ENCODE assay signal across 13 cellular contexts in genomic region chr3:128395500-128396125, GRCh38.
DNase-seq lines count a peak whose midpoint lies in the region; TF ChIP-seq lines count a peak whose summit lies in the region.
"Had no signal": no experiment of that assay in that cellular context is flagged by ENCODE, and none has a peak within 500 bp of the region (broad histone marks: within the 10 kb centered on the region; RNA-seq: fewer than 3 reads in every experiment).

No MANE protein-coding gene starts in this region.

- intact Hi-C loops in cardiac septum (cut with DNase I): no loop called here

- H3K36me3 ChIP-seq in brain microvascular endothelial cell (replicated peaks): no peaks in the 10 kb centered on the region

- no peak overlapping the region for H3K27ac Mint-ChIP-seq in activated T-cell treated with anti-CD3 and anti-CD28 coated beads, Interleukin-2, amount 50 U/mL, for 24 hours
- H3K27ac Mint-ChIP-seq in HFFc6: no peak overlapping the region
- H3K27ac Mint-ChIP-seq in progenitor cell of endocrine pancreas: no peak overlapping the region

- in situ Hi-C loops in brain microvascular endothelial cell (cut with HindIII; ENCODE audit: low pct_ligation_motif_present, low sequenced_read_pairs): no loop called here

- no peaks in the 10 kb centered on the region for H3K4me1 Mint-ChIP-seq in activated T-cell treated with anti-CD3 and anti-CD28 coated beads, Interleukin-2, amount 50 U/mL, for 24 hours (ENCODE audit: low read depth)
- H3K4me1 Mint-ChIP-seq in HFFc6 (ENCODE audit: low read depth) (peaks cover 5% of the 10 kb centered on the region; the same call in 1 of the 2 replicates), progenitor cell of endocrine pancreas (ENCODE audit: low read depth) (peaks cover 8% of the 10 kb centered on the region)

- peaks cover 3% of the 10 kb centered on the region for H3K36me3 Mint-ChIP-seq in activated T-cell treated with anti-CD3 and anti-CD28 coated beads, Interleukin-2, amount 50 U/mL, for 24 hours (ENCODE audit: low read depth)
- H3K36me3 Mint-ChIP-seq in HFFc6 (ENCODE audit: low read depth): no peaks in the 10 kb centered on the region
- H3K36me3 Mint-ChIP-seq in progenitor cell of endocrine pancreas (ENCODE audit: insufficient read depth): no peaks in the 10 kb centered on the region

- TF ChIP-seq CTCF in brain microvascular endothelial cell (IDR thresholded peaks at IDR 0.05; ENCODE audit: low read depth, low read length, missing control alignments) (no peak), HFFc6 (IDR thresholded peaks at IDR 0.05) (no peak), progenitor cell of endocrine pancreas (IDR thresholded peaks at IDR 0.05; ENCODE audit: unreplicated experiment) (no peak)

- DNase-seq in GM03348 (ENCODE audit: low spot score): peak; percentile 60
- peak; percentile 22 for DNase-seq in brain microvascular endothelial cell
- DNase-seq in cardiac septum (ENCODE audit: low spot score): peak; percentile 85
- peak; percentile 47 for DNase-seq in pons (ENCODE audit: low spot score)
- no peak for DNase-seq in activated T-cell treated with anti-CD3 and anti-CD28 coated beads, Interleukin-2, amount 50 U/mL, for 24 hours
- DNase-seq in HFFc6: no peak
- no peak for DNase-seq in progenitor cell of endocrine pancreas (ENCODE audit: low spot score, unreplicated experiment)
- DNase-seq in NCI-H82 (lab: John Stamatoyannopoulos, UW): no peak
- DNase-seq: COR-L47, H9, NCI-H2081 treated with DMSO at 0.1 percent for 48 hours had no signal

- H3K27me3 Mint-ChIP-seq in activated T-cell treated with anti-CD3 and anti-CD28 coated beads, Interleukin-2, amount 50 U/mL, for 24 hours: no peaks in the 10 kb centered on the region
- H3K27me3 Mint-ChIP-seq in HFFc6 (ENCODE audit: insufficient read depth): peaks cover 4% of the 10 kb centered on the region
- H3K27me3 Mint-ChIP-seq in progenitor cell of endocrine pancreas: peaks cover 21% of the 10 kb centered on the region

- no peaks in the 10 kb centered on the region for H3K9me3 Mint-ChIP-seq in activated T-cell treated with anti-CD3 and anti-CD28 coated beads, Interleukin-2, amount 50 U/mL, for 24 hours
- no peaks in the 10 kb centered on the region for H3K9me3 Mint-ChIP-seq in HFFc6
- H3K9me3 Mint-ChIP-seq in progenitor cell of endocrine pancreas (ENCODE audit: low read depth): no peaks in the 10 kb centered on the region
- H3K9me3 Mint-ChIP-seq: H9 had no signal

- no peaks in the 10 kb centered on the region for H3K27me3 ChIP-seq in brain microvascular endothelial cell (replicated peaks)

- no peak overlapping the region for H3K4me3 ChIP-seq in brain microvascular endothelial cell (ENCODE audit: low read depth, low read length)
- H3K4me3 ChIP-seq: coronary artery had no signal

- H3K27ac ChIP-seq in brain microvascular endothelial cell: no peak overlapping the region
- H3K27ac ChIP-seq: KMS-11 had no signal

- no peak overlapping the region for H3K4me3 Mint-ChIP-seq in activated T-cell treated with anti-CD3 and anti-CD28 coated beads, Interleukin-2, amount 50 U/mL, for 24 hours
- H3K4me3 Mint-ChIP-seq in HFFc6 (no peak overlapping the region), progenitor cell of endocrine pancreas (ENCODE audit: low read depth) (no peak overlapping the region)
- H3K4me3 Mint-ChIP-seq: H9 had no signal

Comparison
In these comparisons a context has a peak if more than half of its experiments do, and no peak if none do; other contexts are left out.
1. DNase-seq: peak in GM03348 (single experiment), brain microvascular endothelial cell (single experiment), cardiac septum (single experiment) and pons (single experiment); none in activated T-cell treated with anti-CD3 and anti-CD28 coated beads, Interleukin-2, amount 50 U/mL, for 24 hours (single experiment), HFFc6 (single experiment), progenitor cell of endocrine pancreas (single experiment) and NCI-H82 (single experiment).